ENCODE assay signal across 8 cellular contexts in the genomic region with DNA sequence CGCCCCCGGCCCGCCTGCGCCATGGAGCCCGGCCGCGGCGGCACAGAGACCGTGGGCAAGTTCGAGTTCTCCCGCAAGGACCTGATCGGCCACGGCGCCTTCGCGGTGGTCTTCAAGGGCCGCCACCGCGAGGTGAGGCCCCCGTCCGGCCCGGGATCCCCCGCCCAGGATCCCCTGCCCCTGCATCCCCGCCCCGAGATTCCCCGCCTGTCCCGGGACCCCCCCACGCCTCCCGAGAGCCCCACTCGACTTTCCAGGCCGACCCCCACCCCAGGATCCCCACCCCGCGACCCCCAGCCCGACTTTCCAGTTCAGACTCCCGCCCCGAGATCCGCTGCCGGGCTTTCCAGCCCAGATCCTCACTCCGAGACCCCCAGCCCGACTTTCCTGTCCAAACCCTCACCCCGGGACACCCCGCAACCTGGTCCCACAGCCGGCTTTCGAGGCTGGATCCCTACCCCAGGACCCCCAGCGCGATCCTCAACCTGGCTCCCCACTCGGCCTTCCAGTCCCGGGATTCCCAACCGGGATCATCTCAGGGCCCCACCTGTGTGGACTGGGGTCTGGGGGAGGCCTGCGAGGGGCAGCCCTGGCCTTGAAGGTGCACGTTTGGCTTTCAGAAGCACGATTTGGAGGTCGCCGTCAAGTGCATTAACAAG.
DNase-seq lines count a peak whose midpoint lies in the region; ATAC-seq lines count a peak whose summit lies in the region.

No MANE protein-coding gene starts in this region.

- DNase-seq in COLO668 (lab: John Stamatoyannopoulos, UW; ENCODE audit: unreplicated experiment) (peak; percentile 19), NCI-H146 treated with DMSO at 0.1 percent for 48 hours (lab: John Stamatoyannopoulos, UW; ENCODE audit: unreplicated experiment) (no peak), GF-D8 (lab: John Stamatoyannopoulos, UW) (no peak)
- DNase-seq in activated naive CD8-positive, alpha-beta T cell treated with anti-CD3 and anti-CD28 coated beads, Interleukin-2, amount 50 U/mL, for 24 hours = no peak
- DNase-seq in stimulated activated effector memory CD8-positive, alpha-beta T cell treated with anti-CD3 and anti-CD28 coated beads, Interleukin-12 subunit alpha, Interleukin-12 subunit beta, amount 100 ng/mL, for 72 hours (ENCODE audit: low spot score in 2 of 2) = peak in 1 of 2 donors; percentile 54

- H3K36me3 Mint-ChIP-seq in activated naive CD8-positive, alpha-beta T cell treated with anti-CD3 and anti-CD28 coated beads, Interleukin-2, amount 50 U/mL, for 24 hours (ENCODE audit: low read depth) = no peaks in the 10 kb centered on the region
- peaks cover 15% of the 10 kb centered on the region for H3K36me3 Mint-ChIP-seq in stimulated activated effector memory CD8-positive, alpha-beta T cell treated with anti-CD3 and anti-CD28 coated beads, Interleukin-12 subunit alpha, Interleukin-12 subunit beta, amount 100 ng/mL, for 72 hours

- H3K4me1 Mint-ChIP-seq in activated naive CD8-positive, alpha-beta T cell treated with anti-CD3 and anti-CD28 coated beads, Interleukin-2, amount 50 U/mL, for 24 hours = peaks cover 10% of the 10 kb centered on the region
- H3K4me1 Mint-ChIP-seq in stimulated activated effector memory CD8-positive, alpha-beta T cell treated with anti-CD3 and anti-CD28 coated beads, Interleukin-12 subunit alpha, Interleukin-12 subunit beta, amount 100 ng/mL, for 72 hours = peaks cover 13% of the 10 kb centered on the region

- peak overlapping the region; percentile 79 for H3K4me3 Mint-ChIP-seq in activated naive CD8-positive, alpha-beta T cell treated with anti-CD3 and anti-CD28 coated beads, Interleukin-2, amount 50 U/mL, for 24 hours
- peak overlapping the region; percentile 80 for H3K4me3 Mint-ChIP-seq in stimulated activated effector memory CD8-positive, alpha-beta T cell treated with anti-CD3 and anti-CD28 coated beads, Interleukin-12 subunit alpha, Interleukin-12 subunit beta, amount 100 ng/mL, for 72 hours

- ATAC-seq in HG03135 (IDR thresholded peaks at IDR 0.05; ENCODE audit: unreplicated experiment) (peak; percentile 8), GM19397 (IDR thresholded peaks at IDR 0.05; ENCODE audit: unreplicated experiment) (no peak)
- no peak for ATAC-seq in activated naive CD8-positive, alpha-beta T cell treated with anti-CD3 and anti-CD28 coated beads, Interleukin-2, amount 50 U/mL, for 24 hours
- no peak for ATAC-seq in stimulated activated effector memory CD8-positive, alpha-beta T cell treated with anti-CD3 and anti-CD28 coated beads, Interleukin-12 subunit alpha, Interleukin-12 subunit beta, amount 100 ng/mL, for 72 hours

- peak overlapping the region; percentile 53 for H3K4me3 ChIP-seq in iPS-11a (ENCODE audit: low read depth, low read length)

- no peaks in the 10 kb centered on the region for H3K27me3 Mint-ChIP-seq in activated naive CD8-positive, alpha-beta T cell treated with anti-CD3 and anti-CD28 coated beads, Interleukin-2, amount 50 U/mL, for 24 hours

- no peaks in the 10 kb centered on the region for H3K9me3 Mint-ChIP-seq in activated naive CD8-positive, alpha-beta T cell treated with anti-CD3 and anti-CD28 coated beads, Interleukin-2, amount 50 U/mL, for 24 hours
- no peaks in the 10 kb centered on the region for H3K9me3 Mint-ChIP-seq in stimulated activated effector memory CD8-positive, alpha-beta T cell treated with anti-CD3 and anti-CD28 coated beads, Interleukin-12 subunit alpha, Interleukin-12 subunit beta, amount 100 ng/mL, for 72 hours

- H3K27ac Mint-ChIP-seq in activated naive CD8-positive, alpha-beta T cell treated with anti-CD3 and anti-CD28 coated beads, Interleukin-2, amount 50 U/mL, for 24 hours = peak overlapping the region; percentile 68
- peak overlapping the region; percentile 76 for H3K27ac Mint-ChIP-seq in stimulated activated effector memory CD8-positive, alpha-beta T cell treated with anti-CD3 and anti-CD28 coated beads, Interleukin-12 subunit alpha, Interleukin-12 subunit beta, amount 100 ng/mL, for 72 hours
